In the genomic region with DNA sequence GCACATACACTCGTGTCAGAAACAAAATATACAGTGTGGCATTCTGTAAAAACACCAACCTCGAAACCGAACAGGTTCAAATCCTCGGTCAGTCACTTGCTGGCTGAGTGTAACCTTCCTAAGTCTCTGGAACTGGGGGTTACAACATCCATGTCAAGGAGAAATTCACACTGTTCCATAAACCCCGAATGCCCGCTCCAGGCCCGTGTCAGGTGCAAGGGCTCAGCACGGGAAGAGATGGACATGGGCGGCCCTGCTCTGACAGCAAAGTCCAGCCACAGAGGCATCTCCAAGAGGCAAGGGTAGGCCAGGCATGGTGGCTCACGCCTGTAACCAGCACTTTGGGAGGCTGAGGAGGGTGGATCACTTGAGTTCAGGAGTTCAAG, we compare ENCODE assay signal across 8 cellular contexts.
DNase-seq lines count a peak whose midpoint lies in the region; ATAC-seq and TF ChIP-seq lines count a peak whose summit lies in the region.

No MANE protein-coding gene starts in this region.

- peak overlapping the region; percentile 77 for H3K27ac ChIP-seq in lower lobe of right lung
- peak overlapping the region; percentile 41 to 91 (median 76) for H3K27ac ChIP-seq in tibial nerve

- TF ChIP-seq POLR2A in tibial nerve (IDR thresholded peaks at IDR 0.05) = no peak

- peak; percentile 3 to 6 for ATAC-seq in activated T-cell treated with anti-CD3 and anti-CD28 coated beads, Interleukin-2, amount 50 U/mL, for 4 hours
- ATAC-seq in lower lobe of right lung (peak; percentile 2), HG02981 (IDR thresholded peaks at IDR 0.05; ENCODE audit: unreplicated experiment) (no peak)

- WGBS in tibial nerve, 2 donors = 29 to 42% methylated on average over 8 to 10 of the region's 10 CpGs

- intact Hi-C loops in activated T-helper 2 cell treated with anti-CD3 and anti-CD28 coated beads, Interferon-gamma antibody, Interleukin-2, Interleukin-4, amounts not matched to agents 10 μg/mL and 5 μg/mL and 100 μg/mL, durations not matched to agents 14 hours and 24 hours and 36 hours (cut with micrococcal nuclease) = loop anchor here (1.0 to 5.0 kb wide), 5 partner anchors 93 to 262 kb away; partner anchors contain the start of genes CAPZB and NBL1
- intact Hi-C loops in lower lobe of right lung (cut with DNase I) = no loop called here

- H3K27me3 Mint-ChIP-seq in activated T-cell treated with anti-CD3 and anti-CD28 coated beads, Interleukin-2, amount 50 U/mL, for 4 hours (ENCODE audit: low read depth) = no peaks in the 10 kb centered on the region
- no peaks in the 10 kb centered on the region for H3K27me3 Mint-ChIP-seq in activated T-helper 2 cell treated with anti-CD3 and anti-CD28 coated beads, Interferon-gamma antibody, Interleukin-2, Interleukin-4, amounts not matched to agents 10 μg/mL and 5 μg/mL and 100 μg/mL, durations not matched to agents 14 hours and 24 hours and 36 hours (ENCODE audit: low read depth)

- TF ChIP-seq EP300 in tibial nerve (IDR thresholded peaks at IDR 0.05) = no peak

- peak overlapping the region; percentile 80 for H3K4me3 Mint-ChIP-seq in activated T-cell treated with anti-CD3 and anti-CD28 coated beads, Interleukin-2, amount 50 U/mL, for 4 hours
- peak overlapping the region; percentile 69 for H3K4me3 Mint-ChIP-seq in activated T-helper 2 cell treated with anti-CD3 and anti-CD28 coated beads, Interferon-gamma antibody, Interleukin-2, Interleukin-4, amounts not matched to agents 10 μg/mL and 5 μg/mL and 100 μg/mL, durations not matched to agents 14 hours and 24 hours and 36 hours (ENCODE audit: low read depth)

- H3K36me3 ChIP-seq in lower lobe of right lung = peaks cover 15% of the 10 kb centered on the region
- peaks cover 0 to 5% (median 0%) of the 10 kb centered on the region in 3 donors for H3K36me3 ChIP-seq in tibial nerve

- H3K9me3 ChIP-seq in lower lobe of right lung (no peaks in the 10 kb centered on the region), tibial nerve (no peaks in the 10 kb centered on the region)

- H3K27ac Mint-ChIP-seq in activated T-helper 2 cell treated with anti-CD3 and anti-CD28 coated beads, Interferon-gamma antibody, Interleukin-2, Interleukin-4, amounts not matched to agents 10 μg/mL and 5 μg/mL and 100 μg/mL, durations not matched to agents 14 hours and 24 hours and 36 hours = peak overlapping the region; percentile 91

- H3K27me3 ChIP-seq in lower lobe of right lung (ENCODE audit: low read depth) (no peaks in the 10 kb centered on the region), tibial nerve (no peaks in the 10 kb centered on the region)

- TF ChIP-seq CTCF in lower lobe of right lung (IDR thresholded peaks at IDR 0.05) (no peak), tibial nerve (IDR thresholded peaks at IDR 0.05) (peak in 1 of 5 experiments; percentile 5)

- peaks cover 88% of the 10 kb centered on the region for H3K4me1 Mint-ChIP-seq in activated T-cell treated with anti-CD3 and anti-CD28 coated beads, Interleukin-2, amount 50 U/mL, for 4 hours (ENCODE audit: low read depth)
- H3K4me1 Mint-ChIP-seq in activated T-helper 2 cell treated with anti-CD3 and anti-CD28 coated beads, Interferon-gamma antibody, Interleukin-2, Interleukin-4, amounts not matched to agents 10 μg/mL and 5 μg/mL and 100 μg/mL, durations not matched to agents 14 hours and 24 hours and 36 hours (ENCODE audit: low read depth) = peaks cover 57% of the 10 kb centered on the region

- DNase-seq in activated T-cell treated with anti-CD3 and anti-CD28 coated beads, Interleukin-2, amount 50 U/mL, for 4 hours = no peak
- no peak for DNase-seq in activated T-cell treated with anti-CD3 and anti-CD28 coated beads, Interleukin-2, amount 50 U/mL, for 1 hour
- peak; percentile 13 for DNase-seq in activated T-helper 2 cell treated with anti-CD3 and anti-CD28 coated beads, Interferon-gamma antibody, Interleukin-2, Interleukin-4, amounts not matched to agents 10 μg/mL and 5 μg/mL and 100 μg/mL, durations not matched to agents 14 hours and 24 hours and 36 hours (ENCODE audit: low spot score)
- DNase-seq in lower lobe of right lung (no peak), tibial nerve (ENCODE audit: low spot score in 2 of 2) (no peak), iPS-NIHi11 (ENCODE audit: low spot score) (no peak), activated gamma-delta T cell (lab: John Stamatoyannopoulos, UW) (no peak)

- H3K36me3 Mint-ChIP-seq in activated T-cell treated with anti-CD3 and anti-CD28 coated beads, Interleukin-2, amount 50 U/mL, for 4 hours (ENCODE audit: insufficient read depth) = peaks cover 4% of the 10 kb centered on the region
- H3K36me3 Mint-ChIP-seq in activated T-helper 2 cell treated with anti-CD3 and anti-CD28 coated beads, Interferon-gamma antibody, Interleukin-2, Interleukin-4, amounts not matched to agents 10 μg/mL and 5 μg/mL and 100 μg/mL, durations not matched to agents 14 hours and 24 hours and 36 hours (ENCODE audit: low read depth) = peaks cover 13% of the 10 kb centered on the region

- H3K4me1 ChIP-seq in lower lobe of right lung (peaks cover 60% of the 10 kb centered on the region), tibial nerve (peaks cover 0 to 75% (median 26%) of the 10 kb centered on the region in 4 donors)

- H3K9me3 Mint-ChIP-seq in activated T-cell treated with anti-CD3 and anti-CD28 coated beads, Interleukin-2, amount 50 U/mL, for 4 hours = no peaks in the 10 kb centered on the region
- no peaks in the 10 kb centered on the region for H3K9me3 Mint-ChIP-seq in activated T-helper 2 cell treated with anti-CD3 and anti-CD28 coated beads, Interferon-gamma antibody, Interleukin-2, Interleukin-4, amounts not matched to agents 10 μg/mL and 5 μg/mL and 100 μg/mL, durations not matched to agents 14 hours and 24 hours and 36 hours

- H3K4me3 ChIP-seq in lower lobe of right lung (peak overlapping the region; percentile 33), tibial nerve (no peak overlapping the region)
